In genomic region chr11:5288108-5288911, GRCh38 we compare ENCODE assay signal across 1 cellular context.
A peak's percentile ranks its signal among the peaks of the same experiment; 100 is the strongest.
TF ChIP-seq lines count a peak whose summit lies in the region.

No MANE protein-coding gene starts in this region.

TF ChIP-seq in IMR-90, 13 proteins besides CTCF, POLR2A, EP300 and RAD21:
- no peak for TF ChIP-seq BHLHE40 (IDR thresholded peaks at IDR 0.05; ENCODE audit: low read depth, low read length)
- TF ChIP-seq RFX5 (IDR thresholded peaks at IDR 0.05; ENCODE audit: low read depth, low read length) = no peak
- TF ChIP-seq CHD1 (IDR thresholded peaks at IDR 0.05; ENCODE audit: low read depth, low read length) = no peak
- TF ChIP-seq USF2 (IDR thresholded peaks at IDR 0.05; ENCODE audit: low read depth, low read length) = no peak
- TF ChIP-seq MAZ (IDR thresholded peaks at IDR 0.05; ENCODE audit: borderline replicate concordance, low read depth, low read length) = 0 out of 2 replicates have a peak, but pooled peaks have one; percentile 20
- TF ChIP-seq RCOR1 (IDR thresholded peaks at IDR 0.05; ENCODE audit: insufficient replicate concordance, low read length) = no peak
- TF ChIP-seq MAFK (IDR thresholded peaks at IDR 0.05; ENCODE audit: low read depth, low read length) = 0 out of 2 replicates have a peak, but pooled peaks have one; percentile 15
- TF ChIP-seq NFE2L2 (IDR thresholded peaks at IDR 0.05; ENCODE audit: low read depth, low read length) = no peak
